Comparison of ENCODE assay signal across 15 cellular contexts in the genomic region with DNA sequence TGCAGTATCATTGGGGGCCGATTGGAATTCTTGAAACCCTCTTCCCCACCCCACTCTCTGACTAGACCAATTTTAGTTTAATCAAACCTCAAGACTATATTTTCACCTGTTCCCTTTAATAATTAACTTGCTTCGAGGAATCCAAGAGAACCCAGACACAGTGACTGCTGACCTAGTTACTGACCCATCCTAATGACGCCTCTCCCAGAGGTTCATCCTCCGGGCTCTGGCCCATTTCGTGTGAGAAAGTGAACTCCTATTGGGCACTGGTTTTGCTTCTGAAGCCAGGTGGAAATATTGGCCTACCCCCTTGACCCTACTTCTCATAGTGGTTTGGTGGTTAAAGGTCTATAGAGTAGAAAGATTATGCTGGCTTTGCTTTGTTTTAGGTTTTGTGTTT. TPM values are rescaled to one million over a fixed set of nuclear protein-coding genes. Genes with fewer than 3 reads are reported as not detected.
A peak's percentile ranks its signal among the peaks of the same experiment; 100 is the strongest.
DNase-seq lines count a peak whose midpoint lies in the region; ATAC-seq and TF ChIP-seq lines count a peak whose summit lies in the region.
"Had no signal": no experiment of that assay in that cellular context is flagged by ENCODE, and none has a peak within 500 bp of the region (broad histone marks: within the 10 kb centered on the region; RNA-seq: fewer than 3 reads in every experiment).

No MANE protein-coding gene starts in this region.

- no peak overlapping the region for H3K4me3 ChIP-seq in A673 (ENCODE audit: low read depth, low read length, poor library complexity, severe bottlenecking)
- H3K4me3 ChIP-seq: SJSA1 had no signal

- H3K4me1 ChIP-seq in A673 (ENCODE audit: insufficient read depth, low read length, poor library complexity, severe bottlenecking): peaks cover 60% of the 10 kb centered on the region

- TF ChIP-seq CTCF in A673 (conservative IDR thresholded peaks at IDR 0.05; ENCODE audit: low read depth, low read length) (no peak), mesothelial cell of epicardium (IDR thresholded peaks at IDR 0.05; ENCODE audit: unreplicated experiment) (no peak)

- peak overlapping the region; percentile 86 for H3K27ac Mint-ChIP-seq in mesothelial cell of epicardium
- H3K27ac Mint-ChIP-seq: CD8-positive, alpha-beta T cell had no signal

- no peak for ATAC-seq in GM21723 (IDR thresholded peaks at IDR 0.05; ENCODE audit: unreplicated experiment)
- ATAC-seq: CD8-positive, alpha-beta T cell had no signal

- peaks cover 59% of the 10 kb centered on the region for H3K4me1 Mint-ChIP-seq in mesothelial cell of epicardium

- no peak for DNase-seq in A673 (ENCODE audit: low spot score)
- peak; percentile 79 for DNase-seq in DMS53 (lab: John Stamatoyannopoulos, UW)
- DNase-seq in glomerular visceral epithelial cell (ENCODE audit: extremely low spot score): peak; percentile 59
- no peak for DNase-seq in mesothelial cell of epicardium (ENCODE audit: low spot score in 2 of 2, unreplicated experiment in 2 of 2)
- no peak for DNase-seq in AG08396 (ENCODE audit: low spot score)
- DNase-seq in DMS153 (lab: John Stamatoyannopoulos, UW): no peak
- DNase-seq: BE2C; CD8-positive, alpha-beta T cell; EL; Karpas-422; NCI-H1930; NCI-H2171; NCI-H510A treated with DMSO at 0.1 percent for 48 hours had no signal

- BruUV-seq in A673 (replicated peaks; lab: Mats Ljungman, UMichigan): no TSS peak

- intact Hi-C loops in A673 (cut with micrococcal nuclease; ENCODE audit: unreplicated experiment): no loop called here

- H3K4me3 Mint-ChIP-seq in mesothelial cell of epicardium: no peak overlapping the region
- H3K4me3 Mint-ChIP-seq: CD8-positive, alpha-beta T cell had no signal

- CTCF ChIA-PET in A673 (lab: Charles Lee): no interaction called here

- no peaks in the 10 kb centered on the region for H3K9me3 Mint-ChIP-seq in mesothelial cell of epicardium

- H3K36me3 ChIP-seq in A673 (ENCODE audit: insufficient read depth, low read length, poor library complexity, severe bottlenecking): no peaks in the 10 kb centered on the region
- H3K36me3 ChIP-seq: BE2C, SJSA1 had no signal

- no peaks in the 10 kb centered on the region for H3K36me3 Mint-ChIP-seq in mesothelial cell of epicardium
- H3K36me3 Mint-ChIP-seq: CD8-positive, alpha-beta T cell had no signal

- POLR2A ChIA-PET in A673 (lab: Charles Lee; ENCODE audit: low non-redundant PET): interaction anchor here (0.6 kb wide), 1 partner anchor 29 kb away, joined by 9 read pairs; no protein-coding TSS in a partner anchor

- H3K9me3 ChIP-seq in A673 (ENCODE audit: low read depth, low read length, poor library complexity, severe bottlenecking): no peaks in the 10 kb centered on the region
- H3K9me3 ChIP-seq: BE2C, SJSA1 had no signal

- no peaks in the 10 kb centered on the region for H3K27me3 ChIP-seq in A673 (replicated peaks; ENCODE audit: insufficient read depth, low read depth, low read length, poor library complexity)
- H3K27me3 ChIP-seq: BE2C, SJSA1 had no signal

- peak overlapping the region; percentile 90 for H3K27ac ChIP-seq in A673 (ENCODE audit: low read depth, low read length, poor library complexity, severe bottlenecking)
- H3K27ac ChIP-seq: SJSA1 had no signal

- H3K27me3 Mint-ChIP-seq in mesothelial cell of epicardium (ENCODE audit: low read depth): no peaks in the 10 kb centered on the region

RNA-seq across cellular contexts. Expression of gene RPL37A, which starts 39.9 kb away (rescaled TPM):
- 2,455 and 2,535 TPM in 2 replicates for total RNA-seq in A673 (2021)
- total RNA-seq in mesothelial cell of epicardium: 2,728 to 2,928 TPM (median 2,867 TPM) in 3 replicates

Comparison
In these comparisons a context has a peak if more than half of its experiments do, and no peak if none do; other contexts are left out.
1. DNase-seq: peak in DMS53 (single experiment) and glomerular visceral epithelial cell (single experiment); none in A673 (single experiment), mesothelial cell of epicardium (0 of 2), AG08396 (single experiment) and DMS153 (single experiment).